8 cellular contexts compared by ENCODE assay signal in genomic region chr22:41621099-41621910, GRCh38. TPM values are rescaled to one million over a fixed set of nuclear protein-coding genes. Genes with fewer than 3 reads are reported as not detected.
A peak's percentile ranks its signal among the peaks of the same experiment; 100 is the strongest.
DNase-seq lines count a peak whose midpoint lies in the region; ATAC-seq and TF ChIP-seq lines count a peak whose summit lies in the region.

Gene XRCC6 (plus strand): TSS chr22:41621295. CDS start chr22:41622005, 710 bp downstream.

- H3K4me1 ChIP-seq in liver (ENCODE audit: control insufficient read depth in 4 of 4, insufficient read depth in 4 of 4, low read length in 3 of 4) = peaks cover 2 to 34% (median 15%) of the 10 kb centered on the region in 4 donors

- peak; percentile 99 for DNase-seq in NCI-H82 (lab: John Stamatoyannopoulos, UW)
- peak; percentile 100 for DNase-seq in activated CD4-positive, alpha-beta T cell treated with anti-CD3 and anti-CD28 coated beads, Interleukin-2, amount 50 U/mL, for 48 hours
- DNase-seq in dermis microvascular lymphatic vessel endothelial cell (ENCODE audit: low read depth in 2 of 2) = peak; percentile 99 to 100
- DNase-seq in stimulated activated CD4-positive, alpha-beta T cell treated with anti-CD3 and anti-CD28 coated beads, Interleukin-4, amount 100 ng/mL, for 24 hours = peak; percentile 100

- H3K27me3 ChIP-seq in liver (ENCODE audit: control insufficient read depth in 4 of 4, insufficient read depth in 4 of 4, low read length in 3 of 4) = no peaks in the 10 kb centered on the region

- ATAC-seq in GM19395 (IDR thresholded peaks at IDR 0.05; ENCODE audit: unreplicated experiment) = peak; percentile 73
- peak; percentile 63 for ATAC-seq in HG03571 (IDR thresholded peaks at IDR 0.05; ENCODE audit: unreplicated experiment)

- H3K36me3 ChIP-seq in liver (ENCODE audit: control insufficient read depth in 4 of 4, insufficient read depth in 3 of 4, low read depth in 1 of 4, low read length in 3 of 4) = peaks cover 0 to 15% (median 5%) of the 10 kb centered on the region in 4 donors

- peak within 1 kb of the TSS; percentile 76 to 97 (median 96) for H3K4me3 ChIP-seq in liver (ENCODE audit: low read depth in 1 of 3, low read length in 3 of 3)

- no peaks in the 10 kb centered on the region for H3K9me3 ChIP-seq in liver (ENCODE audit: control insufficient read depth in 4 of 4, low read length in 3 of 4)

- TF ChIP-seq RAD21 in liver (IDR thresholded peaks at IDR 0.05) = no peak

- H3K9ac ChIP-seq in liver (ENCODE audit: low read depth in 1 of 2, low read length in 2 of 2) = peak within 1 kb of the TSS; percentile 94 to 95

- WGBS in liver = under 1% methylated on average over 70 of the region's 70 CpGs

- H3K27ac ChIP-seq in C4-2B (peak within 1 kb of the TSS; percentile 97), liver (ENCODE audit: low read depth in 1 of 2, low read length in 2 of 2) (peak within 1 kb of the TSS; percentile 96 to 100)

- TF ChIP-seq CTCF in C4-2B (conservative IDR thresholded peaks at IDR 0.05) = no peak
- no peak for TF ChIP-seq CTCF in liver (IDR thresholded peaks at IDR 0.05; ENCODE audit: low read depth, low read length, missing input control)

TF ChIP-seq in liver, 16 proteins besides CTCF, POLR2A, EP300 and RAD21:
- TF ChIP-seq TAF1 (conservative IDR thresholded peaks at IDR 0.05) = no peak
- TF ChIP-seq GABPA (IDR thresholded peaks at IDR 0.05 in 1 of 2, conservative IDR thresholded peaks at IDR 0.05 in 1 of 2) = no peak
- TF ChIP-seq, protein P1, sequence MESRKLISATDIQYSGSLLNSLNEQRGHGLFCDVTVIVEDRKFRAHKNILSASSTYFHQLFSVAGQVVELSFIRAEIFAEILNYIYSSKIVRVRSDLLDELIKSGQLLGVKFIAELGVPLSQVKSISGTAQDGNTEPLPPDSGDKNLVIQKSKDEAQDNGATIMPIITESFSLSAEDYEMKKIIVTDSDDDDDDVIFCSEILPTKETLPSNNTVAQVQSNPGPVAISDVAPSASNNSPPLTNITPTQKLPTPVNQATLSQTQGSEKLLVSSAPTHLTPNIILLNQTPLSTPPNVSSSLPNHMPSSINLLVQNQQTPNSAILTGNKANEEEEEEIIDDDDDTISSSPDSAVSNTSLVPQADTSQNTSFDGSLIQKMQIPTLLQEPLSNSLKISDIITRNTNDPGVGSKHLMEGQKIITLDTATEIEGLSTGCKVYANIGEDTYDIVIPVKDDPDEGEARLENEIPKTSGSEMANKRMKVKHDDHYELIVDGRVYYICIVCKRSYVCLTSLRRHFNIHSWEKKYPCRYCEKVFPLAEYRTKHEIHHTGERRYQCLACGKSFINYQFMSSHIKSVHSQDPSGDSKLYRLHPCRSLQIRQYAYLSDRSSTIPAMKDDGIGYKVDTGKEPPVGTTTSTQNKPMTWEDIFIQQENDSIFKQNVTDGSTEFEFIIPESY (IDR thresholded peaks at IDR 0.05) = no peak
- TF ChIP-seq YY1 (IDR thresholded peaks at IDR 0.05) = peak; percentile 94
- TF ChIP-seq FOXA2 (IDR thresholded peaks at IDR 0.05) = no peak
- no peak for TF ChIP-seq HNF4G (IDR thresholded peaks at IDR 0.05)
- TF ChIP-seq SP1 (IDR thresholded peaks at IDR 0.05) = peak; percentile 64
- TF ChIP-seq ATF3 (IDR thresholded peaks at IDR 0.05) = no peak
- no peak for TF ChIP-seq NR2F2 (IDR thresholded peaks at IDR 0.05)
- TF ChIP-seq RXRA (IDR thresholded peaks at IDR 0.05) = peak in 1 of 2 donors; percentile 3
- no peak for TF ChIP-seq JUND (IDR thresholded peaks at IDR 0.05)
- TF ChIP-seq, protein P2, sequence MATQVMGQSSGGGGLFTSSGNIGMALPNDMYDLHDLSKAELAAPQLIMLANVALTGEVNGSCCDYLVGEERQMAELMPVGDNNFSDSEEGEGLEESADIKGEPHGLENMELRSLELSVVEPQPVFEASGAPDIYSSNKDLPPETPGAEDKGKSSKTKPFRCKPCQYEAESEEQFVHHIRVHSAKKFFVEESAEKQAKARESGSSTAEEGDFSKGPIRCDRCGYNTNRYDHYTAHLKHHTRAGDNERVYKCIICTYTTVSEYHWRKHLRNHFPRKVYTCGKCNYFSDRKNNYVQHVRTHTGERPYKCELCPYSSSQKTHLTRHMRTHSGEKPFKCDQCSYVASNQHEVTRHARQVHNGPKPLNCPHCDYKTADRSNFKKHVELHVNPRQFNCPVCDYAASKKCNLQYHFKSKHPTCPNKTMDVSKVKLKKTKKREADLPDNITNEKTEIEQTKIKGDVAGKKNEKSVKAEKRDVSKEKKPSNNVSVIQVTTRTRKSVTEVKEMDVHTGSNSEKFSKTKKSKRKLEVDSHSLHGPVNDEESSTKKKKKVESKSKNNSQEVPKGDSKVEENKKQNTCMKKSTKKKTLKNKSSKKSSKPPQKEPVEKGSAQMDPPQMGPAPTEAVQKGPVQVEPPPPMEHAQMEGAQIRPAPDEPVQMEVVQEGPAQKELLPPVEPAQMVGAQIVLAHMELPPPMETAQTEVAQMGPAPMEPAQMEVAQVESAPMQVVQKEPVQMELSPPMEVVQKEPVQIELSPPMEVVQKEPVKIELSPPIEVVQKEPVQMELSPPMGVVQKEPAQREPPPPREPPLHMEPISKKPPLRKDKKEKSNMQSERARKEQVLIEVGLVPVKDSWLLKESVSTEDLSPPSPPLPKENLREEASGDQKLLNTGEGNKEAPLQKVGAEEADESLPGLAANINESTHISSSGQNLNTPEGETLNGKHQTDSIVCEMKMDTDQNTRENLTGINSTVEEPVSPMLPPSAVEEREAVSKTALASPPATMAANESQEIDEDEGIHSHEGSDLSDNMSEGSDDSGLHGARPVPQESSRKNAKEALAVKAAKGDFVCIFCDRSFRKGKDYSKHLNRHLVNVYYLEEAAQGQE (IDR thresholded peaks at IDR 0.05) = no peak
- peak in 1 of 2 donors; percentile 29 for TF ChIP-seq HNF4A (conservative IDR thresholded peaks at IDR 0.05)
- TF ChIP-seq, protein P3, sequence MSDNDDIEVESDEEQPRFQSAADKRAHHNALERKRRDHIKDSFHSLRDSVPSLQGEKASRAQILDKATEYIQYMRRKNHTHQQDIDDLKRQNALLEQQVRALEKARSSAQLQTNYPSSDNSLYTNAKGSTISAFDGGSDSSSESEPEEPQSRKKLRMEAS (IDR thresholded peaks at IDR 0.05) = peak; percentile 56

RNA-seq across cellular contexts. Expression of gene XRCC6, which starts in this region (rescaled TPM):
- total RNA-seq in dermis microvascular lymphatic vessel endothelial cell (286 and 375 TPM in 2 replicates), liver (100 to 1,000 TPM; 104 to 148 TPM)
- 10 to 100 TPM; 81.8 to 87.9 TPM for polyA plus RNA-seq in liver

Comparison
In these comparisons a context has a peak if more than half of its experiments do, and no peak if none do; other contexts are left out.
1. Peak in every context shown above with its lines: DNase-seq, ATAC-seq, H3K4me3 ChIP-seq and H3K27ac ChIP-seq.